In the genomic region with DNA sequence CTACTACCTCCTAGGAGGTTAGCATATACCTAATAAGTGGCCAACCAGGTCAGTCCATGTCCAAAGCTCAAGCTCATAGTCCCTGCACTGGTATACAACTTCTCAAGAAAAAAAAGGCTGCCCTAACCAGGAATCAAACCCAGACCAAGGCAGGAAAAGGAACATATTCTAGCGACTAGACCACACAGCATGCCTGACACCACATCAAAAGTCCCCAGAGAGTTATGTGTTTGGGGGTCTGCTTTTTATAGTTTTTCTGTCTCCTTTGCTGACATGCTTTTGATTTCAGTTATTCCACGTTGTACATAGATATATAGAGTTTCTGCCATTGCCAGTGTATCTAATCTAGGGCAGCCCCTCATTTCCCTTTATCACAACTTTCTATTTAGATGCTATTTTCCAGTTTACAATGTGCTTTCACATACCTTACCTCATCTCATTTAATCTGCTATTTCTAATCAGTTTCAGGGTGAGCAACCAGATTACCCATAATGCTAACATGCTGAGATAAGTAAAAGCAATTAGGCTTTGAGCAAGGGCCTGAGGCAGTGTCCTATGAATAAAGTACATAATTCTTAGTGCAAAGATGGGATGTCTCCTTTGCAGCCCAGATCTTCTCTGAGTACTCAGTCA, we compare ENCODE assay signal across 20 cellular contexts. TPM values are rescaled to one million over a fixed set of nuclear protein-coding genes. Genes with fewer than 3 reads are reported as not detected.
A peak's percentile ranks its signal among the peaks of the same experiment; 100 is the strongest.
DNase-seq lines count a peak whose midpoint lies in the region; ATAC-seq, FAIRE-seq and TF ChIP-seq lines count a peak whose summit lies in the region.
"Had no signal": no experiment of that assay in that cellular context is flagged by ENCODE, and none has a peak within 500 bp of the region (broad histone marks: within the 10 kb centered on the region; RNA-seq: fewer than 3 reads in every experiment).

No MANE protein-coding gene starts in this region.

- peak overlapping the region; percentile 61 for H3K27ac Mint-ChIP-seq in activated T-helper 17 cell treated with anti-CD3 and anti-CD28 coated beads, Interleukin-2, amount 50 U/mL, for 72 hours

- no peak overlapping the region for H3K4me3 ChIP-seq in gastrocnemius medialis
- H3K4me3 ChIP-seq: lung, SJSA1, vagina had no signal

- no peaks in the 10 kb centered on the region for H3K27me3 ChIP-seq in gastrocnemius medialis
- H3K27me3 ChIP-seq: SJSA1, vagina had no signal

- H3K4me1 Mint-ChIP-seq in activated T-cell treated with anti-CD3 and anti-CD28 coated beads, Interleukin-2, amount 50 U/mL, for 4 hours (ENCODE audit: low read depth) = peaks cover 45% of the 10 kb centered on the region
- H3K4me1 Mint-ChIP-seq in activated T-helper 17 cell treated with anti-CD3 and anti-CD28 coated beads, Interleukin-2, amount 50 U/mL, for 72 hours = peaks cover 14% of the 10 kb centered on the region

- peak; percentile 23 to 24 for ATAC-seq in activated T-cell treated with anti-CD3 and anti-CD28 coated beads, Interleukin-2, amount 50 U/mL, for 4 hours
- peak; percentile 15 for ATAC-seq in activated T-helper 17 cell treated with anti-CD3 and anti-CD28 coated beads, Interleukin-2, amount 50 U/mL, for 72 hours (replicated peaks)
- ATAC-seq in gastrocnemius medialis (no peak), HG02885 (IDR thresholded peaks at IDR 0.05; ENCODE audit: poor library complexity, unreplicated experiment) (no peak)
- ATAC-seq: PC-3 had no signal

- no peaks in the 10 kb centered on the region for H3K9me3 ChIP-seq in gastrocnemius medialis
- H3K9me3 ChIP-seq: SJSA1, vagina had no signal

- in situ Hi-C loops in gastrocnemius medialis (cut with MboI; ENCODE audit: low sequenced_read_pairs in 4 of 4) = no loop called here

- DNase-seq in activated T-cell treated with anti-CD3 and anti-CD28 coated beads, Interleukin-2, amount 50 U/mL, for 4 hours = no peak
- no peak for DNase-seq in activated T-cell treated with anti-CD3 and anti-CD28 coated beads, Interleukin-2, amount 50 U/mL, for 1 hour
- DNase-seq in GM18507 (ENCODE audit: extremely low spot score, insufficient read length, low read depth) (no peak), gastrocnemius medialis (no peak), NCI-H524 treated with DMSO at 0.1 percent for 48 hours (lab: John Stamatoyannopoulos, UW) (no peak), NOMO-1 (lab: John Stamatoyannopoulos, UW; ENCODE audit: unreplicated experiment in 2 of 2) (no peak)
- DNase-seq: activated effector memory CD4-positive, alpha-beta T cell treated with anti-CD3 and anti-CD28 coated beads, Interleukin-2, amount 50 U/mL, for 16 hours; islet precursor cell; Karpas-422; NCI-H1092 treated with DMSO at 0.1 percent for 48 hours; NCI-H526 treated with DMSO at 0.1 percent for 48 hours; PC-3; small intestine; stimulated activated CD4-positive, alpha-beta T cell treated with anti-CD3 and anti-CD28 coated beads, Interleukin-4, amount 100 ng/mL, for 1 hour had no signal

- peaks cover 21% of the 10 kb centered on the region in 2 donors for H3K4me1 ChIP-seq in gastrocnemius medialis

- H3K36me3 Mint-ChIP-seq in activated T-cell treated with anti-CD3 and anti-CD28 coated beads, Interleukin-2, amount 50 U/mL, for 4 hours (ENCODE audit: insufficient read depth) = no peaks in the 10 kb centered on the region
- H3K36me3 Mint-ChIP-seq in activated T-helper 17 cell treated with anti-CD3 and anti-CD28 coated beads, Interleukin-2, amount 50 U/mL, for 72 hours (ENCODE audit: low read depth) = peaks cover 14% of the 10 kb centered on the region

- no peak overlapping the region for H3K4me3 Mint-ChIP-seq in activated T-cell treated with anti-CD3 and anti-CD28 coated beads, Interleukin-2, amount 50 U/mL, for 4 hours
- H3K4me3 Mint-ChIP-seq in activated T-helper 17 cell treated with anti-CD3 and anti-CD28 coated beads, Interleukin-2, amount 50 U/mL, for 72 hours = peak overlapping the region; percentile 42

- no peaks in the 10 kb centered on the region for H3K9me3 Mint-ChIP-seq in activated T-cell treated with anti-CD3 and anti-CD28 coated beads, Interleukin-2, amount 50 U/mL, for 4 hours
- H3K9me3 Mint-ChIP-seq in activated T-helper 17 cell treated with anti-CD3 and anti-CD28 coated beads, Interleukin-2, amount 50 U/mL, for 72 hours = no peaks in the 10 kb centered on the region

- H3K36me3 ChIP-seq in gastrocnemius medialis = no peaks in the 10 kb centered on the region
- H3K36me3 ChIP-seq: SJSA1, vagina had no signal

- no peak for TF ChIP-seq POLR2A in gastrocnemius medialis (IDR thresholded peaks at IDR 0.05)

- TF ChIP-seq CTCF in gastrocnemius medialis (IDR thresholded peaks at IDR 0.05 in 4 of 5, conservative IDR thresholded peaks at IDR 0.05 in 1 of 5) = no peak

- intact Hi-C loops in gastrocnemius medialis (cut with DNase I; ENCODE audit: low total_unique reads) = no loop called here

- FAIRE-seq in GM18507 (lab: Jason Lieb, UNC) = peak; percentile 68
- FAIRE-seq: colon, small intestine had no signal

- no peaks in the 10 kb centered on the region for H3K27me3 Mint-ChIP-seq in activated T-cell treated with anti-CD3 and anti-CD28 coated beads, Interleukin-2, amount 50 U/mL, for 4 hours (ENCODE audit: low read depth)
- no peaks in the 10 kb centered on the region for H3K27me3 Mint-ChIP-seq in activated T-helper 17 cell treated with anti-CD3 and anti-CD28 coated beads, Interleukin-2, amount 50 U/mL, for 72 hours

- H3K27ac ChIP-seq in gastrocnemius medialis = peak overlapping the region in 3 of 4 donors; percentile 20 to 99 (median 30)
- H3K27ac ChIP-seq: SJSA1, vagina had no signal

RNA-seq across cellular contexts. Expression of a gene that starts 17.8 kb away (rescaled TPM):
- total RNA-seq in activated T-cell treated with anti-CD3 and anti-CD28 coated beads, Interleukin-2, amount 50 U/mL, for 4 hours = 10 to 100 TPM; 16.1 to 18.8 (median 16.8) TPM
- 10 to 100 TPM; 56.8 to 67.6 TPM for total RNA-seq in activated T-helper 17 cell treated with anti-CD3 and anti-CD28 coated beads, Interleukin-2, amount 50 U/mL, for 72 hours
- 10 to 100 TPM; 15.0 to 29.9 (median 24.5) TPM for total RNA-seq in gastrocnemius medialis

Comparison
In these comparisons a context has a peak if more than half of its experiments do, and no peak if none do; other contexts are left out.
1. ATAC-seq: peak in activated T-cell treated with anti-CD3 and anti-CD28 coated beads, Interleukin-2, amount 50 U/mL, for 4 hours (2 of 2) and activated T-helper 17 cell treated with anti-CD3 and anti-CD28 coated beads, Interleukin-2, amount 50 U/mL, for 72 hours (single experiment); none in gastrocnemius medialis (0 of 2) and HG02885 (single experiment).